In the genomic region with DNA sequence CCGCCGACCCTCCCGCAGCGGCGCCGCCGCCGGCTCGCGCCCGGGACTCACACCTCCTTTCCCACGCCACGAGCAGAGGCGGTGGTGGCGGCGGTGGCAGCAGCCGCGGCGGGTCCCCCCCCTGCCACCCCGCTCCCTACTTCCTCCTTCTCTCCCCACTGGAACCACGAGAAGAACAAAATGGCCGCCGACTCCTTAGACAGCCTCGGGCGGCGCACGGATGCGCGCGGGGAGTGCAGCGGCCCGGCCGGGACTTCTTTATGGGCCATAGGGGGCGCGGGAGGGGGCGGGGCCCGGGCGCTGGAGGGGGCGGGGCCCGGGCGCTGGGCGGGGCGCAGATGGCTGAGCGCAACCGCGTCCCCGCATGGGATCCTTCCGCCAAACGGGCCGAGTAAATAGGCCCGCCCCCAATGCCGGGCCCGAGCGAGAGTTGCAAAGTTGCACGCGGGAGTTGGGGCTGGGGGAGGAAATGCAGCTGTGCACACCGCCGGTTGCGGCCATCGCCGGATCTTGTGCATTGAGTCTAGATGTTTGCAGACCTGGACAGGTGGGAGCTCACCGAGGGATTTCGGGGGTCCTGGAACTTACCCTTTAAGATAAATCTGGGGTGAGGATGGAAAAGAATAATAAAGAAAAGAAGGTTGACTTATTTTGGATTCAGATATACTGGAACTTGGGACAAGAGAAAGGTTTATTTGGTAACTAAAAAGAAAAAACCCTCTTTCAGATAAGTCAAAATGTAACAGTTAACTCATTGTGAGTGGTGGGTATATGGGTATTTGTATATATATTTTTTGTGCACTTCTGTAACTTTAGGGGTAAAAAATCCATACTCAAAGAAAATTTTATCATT, we compare ENCODE assay signal across 8 cellular contexts. TPM values are rescaled to one million over a fixed set of nuclear protein-coding genes. Genes with fewer than 3 reads are reported as not detected.
DNase-seq lines count a peak whose midpoint lies in the region; ATAC-seq and TF ChIP-seq lines count a peak whose summit lies in the region.

Gene PPP1CC (minus strand): TSS at position 174 of the 853 bp plus-strand sequence. CDS start 184 bp downstream, outside the sequence.

- WGBS in lung, 2 donors, result 1 to 2% methylated on average over 42 to 63 of the region's 63 CpGs

- H3K27me3 ChIP-seq in lung (ENCODE audit: control insufficient read depth, insufficient read depth), result no peaks in the 10 kb centered on the region

- DNase-seq in CD1c-positive myeloid dendritic cell (ENCODE audit: extremely low spot score) (peak; percentile 97), HS-5 (ENCODE audit: low read depth) (peak; percentile 67), NK-92 (lab: John Stamatoyannopoulos, UW; ENCODE audit: unreplicated experiment) (peak; percentile 34), lung (ENCODE audit: low spot score) (peak; percentile 93)
- peak; percentile 73 to 86 for DNase-seq in activated CD8-positive, alpha-beta memory T cell treated with anti-CD3 and anti-CD28 coated beads for 1 hour (ENCODE audit: extremely low read depth in 1 of 2, low read depth in 1 of 2)
- peak; percentile 88 for DNase-seq in effector CD4-positive, alpha-beta T cell
- DNase-seq in stimulated activated CD4-positive, alpha-beta T cell treated with anti-CD3 and anti-CD28 coated beads, TNF-alpha, amount 100 ng/mL, for 24 hours (ENCODE audit: low read depth in 3 of 3), result peak; percentile 84 to 90 (median 85)

- peak within 1 kb of the TSS; percentile 78 to 97 for H3K27ac ChIP-seq in lung (ENCODE audit: low read depth in 1 of 2, low read length in 1 of 2)

- H3K4me1 ChIP-seq in lung (ENCODE audit: control insufficient read depth in 2 of 2, insufficient read depth in 2 of 2, low read length in 2 of 2), result peaks cover 8 to 13% of the 10 kb centered on the region in 2 donors

- ATAC-seq in GM19463 (IDR thresholded peaks at IDR 0.05; ENCODE audit: unreplicated experiment) (peak; percentile 67), lung (ENCODE audit: insufficient read depth, low FRiP score) (peak; percentile 98)

- H3K9me3 ChIP-seq in lung (ENCODE audit: control insufficient read depth in 2 of 2, insufficient read depth in 1 of 2, low read length in 1 of 2), result no peaks in the 10 kb centered on the region

- H3K36me3 ChIP-seq in lung (ENCODE audit: control insufficient read depth in 2 of 2, insufficient read depth in 2 of 2, low read length in 2 of 2), result no peaks in the 10 kb centered on the region

- TF ChIP-seq CTCF in lung (IDR thresholded peaks at IDR 0.05; ENCODE audit: control extremely low read depth, extremely low read depth), result no peak

- peak within 1 kb of the TSS; percentile 79 for H3K4me3 ChIP-seq in lung

RNA-seq across cellular contexts. Expression of gene PPP1CC, which starts in this region (rescaled TPM):
- total RNA-seq in lung, result 100 to 1,000 TPM in 1 of 2 donors, 10 to 100 TPM in 1; 84.5 to 124 TPM
- 10 to 100 TPM; 56.2 to 60.2 TPM for polyA plus RNA-seq in lung

Comparison
In these comparisons a context has a peak if more than half of its experiments do, and no peak if none do; other contexts are left out.
1. Peak in every context shown above with its lines: DNase-seq, ATAC-seq, H3K4me3 ChIP-seq and H3K27ac ChIP-seq.
2. DNase-seq: peak in every context shown above with its lines; median percentile 97 in CD1c-positive myeloid dendritic cell; 93 in lung; 88 in effector CD4-positive, alpha-beta T cell; 85 in stimulated activated CD4-positive, alpha-beta T cell treated with anti-CD3 and anti-CD28 coated beads, TNF-alpha, amount 100 ng/mL, for 24 hours; 80 in activated CD8-positive, alpha-beta memory T cell treated with anti-CD3 and anti-CD28 coated beads for 1 hour; 67 in HS-5; 34 in NK-92.